Comparison of ENCODE assay signal across 8 cellular contexts in genomic region chr9:114156658-114157421, GRCh38. TPM values are rescaled to one million over a fixed set of nuclear protein-coding genes. Genes with fewer than 3 reads are reported as not detected.
A peak's percentile ranks its signal among the peaks of the same experiment; 100 is the strongest.
DNase-seq lines count a peak whose midpoint lies in the region; ATAC-seq and TF ChIP-seq lines count a peak whose summit lies in the region.

No MANE protein-coding gene starts in this region.

- TF ChIP-seq POLR2A in adrenal gland (IDR thresholded peaks at IDR 0.05): no peak

- WGBS in adrenal gland, 4 donors: 45 to 63% (median 59%) methylated on average over 16 to 31 of the region's 31 CpGs

- H3K4me3 ChIP-seq in BE2C (ENCODE audit: low read depth, low read length) (peak overlapping the region; percentile 53), MG63 (peak overlapping the region; percentile 66), adrenal gland (peak overlapping the region in 2 of 4 donors; percentile 51 to 80)

- intact Hi-C loops in adrenal gland (cut with DNase I) (loop anchor here in 1 of 2 donors (5.0 kb wide), 1 partner anchor 130 kb away; no protein-coding TSS in a partner anchor), left ventricle myocardium superior (cut with micrococcal nuclease) (loop anchor here (10.0 kb wide), 1 partner anchor 118 kb away; no protein-coding TSS in a partner anchor), posterior cingulate gyrus (cut with DNase I) (no loop called here)

- H3K27ac ChIP-seq in adrenal gland: peak overlapping the region in 3 of 5 donors; percentile 26 to 77 (median 68)

- no peak for TF ChIP-seq CTCF in BE2C (IDR thresholded peaks at IDR 0.05; ENCODE audit: low read depth, low read length)
- no peak for TF ChIP-seq CTCF in adrenal gland (IDR thresholded peaks at IDR 0.05)

- H3K36me3 ChIP-seq in BE2C: no peaks in the 10 kb centered on the region
- H3K36me3 ChIP-seq in MG63: no peaks in the 10 kb centered on the region
- no peaks in the 10 kb centered on the region for H3K36me3 ChIP-seq in adrenal gland (replicated peaks in 1 of 2)

- H3K4me1 ChIP-seq in BE2C (no peaks in the 10 kb centered on the region), adrenal gland (replicated peaks in 1 of 2) (peaks cover 15 to 23% of the 10 kb centered on the region in 2 donors)

- H3K9me3 ChIP-seq in BE2C: no peaks in the 10 kb centered on the region
- H3K9me3 ChIP-seq in MG63: no peaks in the 10 kb centered on the region
- H3K9me3 ChIP-seq in adrenal gland (replicated peaks in 1 of 3): no peaks in the 10 kb centered on the region

- DNase-seq in BE2C: peak; percentile 48
- peak; percentile 44 for DNase-seq in MG63
- peak in 6 of 7 donors; percentile 38 to 87 (median 59) for DNase-seq in adrenal gland
- peak; percentile 75 for DNase-seq in left ventricle myocardium superior
- DNase-seq in posterior cingulate gyrus: peak; percentile 35 to 97 (median 72)

- peaks cover 52% of the 10 kb centered on the region for H3K27me3 ChIP-seq in BE2C
- peaks cover 13% of the 10 kb centered on the region for H3K27me3 ChIP-seq in MG63
- H3K27me3 ChIP-seq in adrenal gland: peaks cover 15% of the 10 kb centered on the region

- peak; percentile 73 for ATAC-seq in left ventricle myocardium superior
- ATAC-seq in HG02610 (IDR thresholded peaks at IDR 0.05; ENCODE audit: unreplicated experiment): no peak
- ATAC-seq in HG03108 (IDR thresholded peaks at IDR 0.05; ENCODE audit: unreplicated experiment): no peak
- ATAC-seq in HG03457 (IDR thresholded peaks at IDR 0.05; ENCODE audit: unreplicated experiment): no peak

RNA-seq across cellular contexts. Expression of gene COL27A1, which starts 1.5 kb away (rescaled TPM):
- 0.08 TPM for polyA plus RNA-seq in BE2C (2012; ENCODE audit: insufficient read depth, insufficient read length, low read depth)
- 1.1 and 1.3 TPM in 2 replicates for total RNA-seq in MG63 (2014; rRNA removed; shearing (Covaris generic); ENCODE audit: low replicate concordance)
- total RNA-seq in adrenal gland: 10 to 100 TPM in 5 of 8 donors, 1 to 10 TPM in 3; 3.0 to 28.2 (median 11.9) TPM
- 10 to 100 TPM in 2 of 3 donors, 1 to 10 TPM in 1; 3.1 to 99.8 (median 15.9) TPM for polyA plus RNA-seq in adrenal gland
- 11.0 TPM for total RNA-seq in left ventricle myocardium superior

RNA-seq across cellular contexts. Expression of gene KIF12, which starts 57.7 kb away (rescaled TPM):
- polyA plus RNA-seq in BE2C (2012; ENCODE audit: insufficient read depth, insufficient read length, low read depth): not detected
- not detected in 2 replicates for total RNA-seq in MG63 (2014; rRNA removed; shearing (Covaris generic); ENCODE audit: low replicate concordance)
- under 1 TPM in 3 of 8 donors, not detected in 5; 0.18 to 0.50 (median 0.41) TPM for total RNA-seq in adrenal gland
- polyA plus RNA-seq in adrenal gland: under 1 TPM in 2 of 3 donors, not detected in 1; 0.10 to 0.56 TPM
- total RNA-seq in left ventricle myocardium superior: not detected
